2 cellular contexts compared by ENCODE assay signal in genomic region chr5:30808996-30809395, GRCh38.
TF ChIP-seq lines count a peak whose summit lies in the region.

No MANE protein-coding gene starts in this region.

TF ChIP-seq in GM12878, 131 proteins besides CTCF, POLR2A, EP300 and RAD21:
- TF ChIP-seq CUX1 (IDR thresholded peaks at IDR 0.05; ENCODE audit: insufficient replicate concordance, low read depth, low read length) (no peak), KAT2A (conservative IDR thresholded peaks at IDR 0.05; ENCODE audit: control insufficient read depth, low read depth, low read length) (no peak), REST (IDR thresholded peaks at IDR 0.05; ENCODE audit: low read depth, low read length) (peak; percentile 73; the same call in 1 of the 2 replicates)
TF ChIP-seq in GM12878: peak in this region for 1.

TF ChIP-seq in liver, 16 proteins besides CTCF, POLR2A, EP300 and RAD21:
- TF ChIP-seq REST (IDR thresholded peaks at IDR 0.05), result peak; percentile 95
- TF ChIP-seq FOXA2 (IDR thresholded peaks at IDR 0.05), result no peak
- no peak for TF ChIP-seq YY1 (IDR thresholded peaks at IDR 0.05)
- TF ChIP-seq FOXA1 (IDR thresholded peaks at IDR 0.05), result no peak
